Comparison of ENCODE assay signal across 21 cellular contexts in the genomic region with DNA sequence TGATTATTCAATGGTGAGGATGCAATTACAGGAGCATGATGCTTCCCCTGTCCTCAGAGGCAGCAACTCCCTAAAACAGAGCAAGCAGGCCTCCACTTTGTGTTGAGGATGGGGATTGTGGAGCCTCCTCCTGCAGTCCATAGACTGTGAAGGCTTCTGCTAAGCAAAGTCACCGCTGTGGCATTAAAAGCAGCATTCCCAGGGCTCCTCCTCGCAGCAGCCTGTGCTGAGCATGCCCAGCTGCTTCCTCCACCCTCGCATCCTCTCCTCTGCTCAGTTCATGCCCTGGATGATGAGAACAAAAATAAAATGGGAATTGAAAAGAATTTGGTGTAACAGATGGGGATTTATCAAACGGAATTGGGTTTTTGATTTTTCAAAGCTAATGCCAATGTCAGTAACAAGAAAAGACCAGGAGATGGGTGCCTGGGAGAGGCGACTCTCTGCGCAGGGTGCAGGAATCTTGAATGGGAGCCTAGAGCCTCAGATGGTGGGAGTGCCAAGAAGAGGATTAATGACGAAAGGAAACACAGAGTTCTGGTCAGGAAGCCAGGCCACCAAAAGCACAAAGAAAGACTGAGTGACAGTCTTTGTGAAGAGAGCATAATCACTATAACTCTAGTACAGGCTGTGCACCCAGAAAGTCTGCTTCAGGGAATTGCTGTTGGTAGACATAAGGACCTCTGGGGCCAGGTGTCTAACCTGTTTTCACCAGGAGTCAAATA.
DNase-seq lines count a peak whose midpoint lies in the region; ATAC-seq, FAIRE-seq and TF ChIP-seq lines count a peak whose summit lies in the region.
"Had no signal": no experiment of that assay in that cellular context is flagged by ENCODE, and none has a peak within 500 bp of the region (broad histone marks: within the 10 kb centered on the region; RNA-seq: fewer than 3 reads in every experiment).

No MANE protein-coding gene starts in this region.

- TF ChIP-seq EP300 in SK-N-SH (IDR thresholded peaks at IDR 0.05; ENCODE audit: borderline replicate concordance in 1 of 2, low read depth in 1 of 2, low read length in 1 of 2) (no peak), gastroesophageal sphincter (IDR thresholded peaks at IDR 0.05) (no peak)

- H4K8ac ChIP-seq in neuronal stem cell (ENCODE audit: low read depth, low read length) = no peak overlapping the region

- POLR2A ChIA-PET in SK-N-SH (lab: Yijun Ruan, JAX) = no interaction called here

- H3K23ac ChIP-seq in neuronal stem cell (ENCODE audit: low read depth, low read length, poor library complexity) = no peak overlapping the region

- no peak overlapping the region for H4K91ac ChIP-seq in neuronal stem cell (ENCODE audit: low read depth, low read length, poor library complexity)

- H3K4me3 ChIP-seq in SK-N-SH (ENCODE audit: low read depth in 2 of 2, low read length in 1 of 2) (no peak overlapping the region), gastroesophageal sphincter (no peak overlapping the region), neuronal stem cell (ENCODE audit: low read length in 2 of 2) (no peak overlapping the region)
- H3K4me3 ChIP-seq: colonic mucosa, GM12878, HAP-1, transverse colon had no signal

- no peak overlapping the region for H3K14ac ChIP-seq in neuronal stem cell (ENCODE audit: low read length)

- peak overlapping the region; percentile 86 for H3K18ac ChIP-seq in neuronal stem cell (ENCODE audit: low read length)

- H3K79me2 ChIP-seq in SK-N-SH (ENCODE audit: insufficient read depth) = no peaks in the 10 kb centered on the region

- H4K20me1 ChIP-seq in SK-N-SH (ENCODE audit: insufficient read depth) = no peaks in the 10 kb centered on the region

- H2AFZ ChIP-seq in SK-N-SH (ENCODE audit: low read depth) = no peak overlapping the region
- peak overlapping the region; percentile 40 for H2AFZ ChIP-seq in neuronal stem cell (ENCODE audit: low read length)

- WGBS in SK-N-SH (ENCODE audit: low lambda C conversion rate) = 84% methylated on average over 7 of the region's 7 CpGs
- WGBS in gastroesophageal sphincter (ENCODE audit: low coverage in 1 of 2), 2 donors = 0 to 36% methylated on average over 1 to 5 of the region's 7 CpGs
- 100% methylated on average over 1 of the region's 7 CpGs; no CpG with 5 or more reads in 1 of the 2 donors for whole genome bisulfite sequencing in neuronal stem cell (ENCODE audit: extremely low coverage in 2 of 2, insufficient read length in 2 of 2, insufficient replicate concordance in 1 of 2), 2 donors

- no peak for FAIRE-seq in H54 (lab: Jason Lieb, UNC)
- FAIRE-seq: A204.1, GM12878 had no signal

- peak overlapping the region; percentile 55 for H2BK15ac ChIP-seq in neuronal stem cell (ENCODE audit: low read length)

- H3K27me3 ChIP-seq in SK-N-SH (ENCODE audit: insufficient read depth) = no peaks in the 10 kb centered on the region
- H3K27me3 ChIP-seq in gastroesophageal sphincter = no peaks in the 10 kb centered on the region
- no peaks in the 10 kb centered on the region for H3K27me3 ChIP-seq in neuronal stem cell (ENCODE audit: control insufficient read depth in 3 of 3, insufficient read depth in 3 of 3, low read depth in 1 of 3, low read length in 3 of 3)
- H3K27me3 ChIP-seq: colonic mucosa, transverse colon had no signal

- H3K27ac ChIP-seq in SK-N-SH (ENCODE audit: low read depth in 2 of 2, low read length in 1 of 2) (no peak overlapping the region), gastroesophageal sphincter (peak overlapping the region; percentile 74 to 81 (median 77)), neuronal stem cell (replicated peaks; ENCODE audit: low read length) (no peak overlapping the region)
- H3K27ac ChIP-seq: colonic mucosa, epithelial cell of prostate, transverse colon, WERI-Rb-1 had no signal

- no peak overlapping the region for H2BK12ac ChIP-seq in neuronal stem cell (ENCODE audit: low read length)

- no peaks in the 10 kb centered on the region for H3K9me2 ChIP-seq in SK-N-SH

- H3K36me3 ChIP-seq in SK-N-SH (replicated peaks in 1 of 2; ENCODE audit: control insufficient read depth in 1 of 2, insufficient read depth in 2 of 2, low read length in 1 of 2) (no peaks in the 10 kb centered on the region), gastroesophageal sphincter (no peaks in the 10 kb centered on the region), neuronal stem cell (replicated peaks in 1 of 2; ENCODE audit: control insufficient read depth in 2 of 2, insufficient read depth in 2 of 2, low read length in 2 of 2) (no peaks in the 10 kb centered on the region)
- H3K36me3 ChIP-seq: colonic mucosa, HAP-1, transverse colon, WERI-Rb-1 had no signal

- H3K9me3 ChIP-seq in SK-N-SH (no peaks in the 10 kb centered on the region), gastroesophageal sphincter (peaks cover 0 to 15% (median 0%) of the 10 kb centered on the region in 3 donors), neuronal stem cell (replicated peaks in 1 of 2; ENCODE audit: control insufficient read depth in 2 of 2, insufficient read depth in 1 of 2, low read depth in 1 of 2, low read length in 2 of 2) (peaks cover 3 to 5% of the 10 kb centered on the region in 2 donors)
- H3K9me3 ChIP-seq: colonic mucosa, HAP-1, transverse colon had no signal

- H3K4me1 ChIP-seq in SK-N-SH (ENCODE audit: control insufficient read depth in 1 of 2, insufficient read depth in 2 of 2, low read depth in 1 of 2, low read length in 1 of 2) = peaks cover 0 to 6% of the 10 kb centered on the region in 2 experiments; a peak in 2 of 4 replicates
- peaks cover 3 to 26% (median 19%) of the 10 kb centered on the region in 3 donors for H3K4me1 ChIP-seq in gastroesophageal sphincter
- peaks cover 0 to 9% of the 10 kb centered on the region in 2 donors for H3K4me1 ChIP-seq in neuronal stem cell (ENCODE audit: control insufficient read depth in 2 of 2, insufficient read depth in 1 of 2, low read depth in 1 of 2, low read length in 2 of 2)
- H3K4me1 ChIP-seq: colonic mucosa, HAP-1 had no signal

- ATAC-seq in gastroesophageal sphincter = peak; percentile 81
- ATAC-seq: GM12878, Panc1 had no signal

- H2BK120ac ChIP-seq in neuronal stem cell (ENCODE audit: low read depth, low read length) = no peak overlapping the region

- TF ChIP-seq CTCF in SK-N-SH (IDR thresholded peaks at IDR 0.05) = no peak
- TF ChIP-seq CTCF in gastroesophageal sphincter (IDR thresholded peaks at IDR 0.05) = no peak

- peak; percentile 24 for DNase-seq in AG08395 (ENCODE audit: low spot score)
- DNase-seq in SK-N-SH = no peak
- DNase-seq in neuronal stem cell (ENCODE audit: low spot score) = no peak
- DNase-seq in DMS79 (lab: John Stamatoyannopoulos, UW) = no peak
- DNase-seq in EL = no peak
- DNase-seq in H54 (ENCODE audit: insufficient read length, low spot score) = no peak
- no peak for DNase-seq in NOMO-1 treated with dmso at 0.1 percent for 144 hours (lab: John Stamatoyannopoulos, UW; ENCODE audit: unreplicated experiment)
- DNase-seq: activated CD8-positive, alpha-beta memory T cell treated with anti-CD3 and anti-CD28 coated beads for 24 hours; CD8-positive, alpha-beta memory T cell; colonic mucosa; NCI-H2081 treated with DMSO at 0.1 percent for 48 hours; NCI-H69; stimulated activated CD4-positive, alpha-beta T cell treated with anti-CD3 and anti-CD28 coated beads, Interleukin-4, amount 100 ng/mL, for 1 hour; transverse colon; WERI-Rb-1 had no signal

- TF ChIP-seq RAD21 in SK-N-SH (IDR thresholded peaks at IDR 0.05; ENCODE audit: low read length) = no peak

- no peak overlapping the region for H3K4ac ChIP-seq in neuronal stem cell (ENCODE audit: low read length)

- TF ChIP-seq POLR2A in gastroesophageal sphincter (IDR thresholded peaks at IDR 0.05) (no peak), H54 (IDR thresholded peaks at IDR 0.05; ENCODE audit: low read depth, low read length) (no peak)

- H3K9ac ChIP-seq in SK-N-SH (no peak overlapping the region), neuronal stem cell (ENCODE audit: low read depth, low read length, poor library complexity) (no peak overlapping the region)

- peak overlapping the region; percentile 25 for H2AK5ac ChIP-seq in neuronal stem cell (ENCODE audit: low read depth, low read length)

- no peak overlapping the region for H3K4me2 ChIP-seq in SK-N-SH
- H3K4me2 ChIP-seq in neuronal stem cell (ENCODE audit: insufficient read depth, low read length, poor library complexity, severe bottlenecking) = no peak overlapping the region

- H3F3A ChIP-seq in SK-N-SH (replicated peaks; ENCODE audit: insufficient read depth) = no peaks in the 10 kb centered on the region

- no peaks in the 10 kb centered on the region for H3K79me1 ChIP-seq in neuronal stem cell (ENCODE audit: low read depth, low read length)

- CTCF ChIA-PET in SK-N-SH (lab: Yijun Ruan, JAX) = interaction anchor here (1.6 to 2.8 kb wide), 6 partner anchors 10 to 463 kb away, joined by 4 to 17 read pairs (median 5); no protein-coding TSS in a partner anchor

- H2BK5ac ChIP-seq in neuronal stem cell (ENCODE audit: low read length) = no peak overlapping the region

TF ChIP-seq in SK-N-SH, 30 proteins besides CTCF, POLR2A, EP300 and RAD21:
- TF ChIP-seq FOSL2 (IDR thresholded peaks at IDR 0.05; ENCODE audit: borderline replicate concordance, low read depth) (no peak), NRF1 (IDR thresholded peaks at IDR 0.05; ENCODE audit: low read depth, low read length) (peak; percentile 14; the same call in 1 of the 2 replicates), NFIC (IDR thresholded peaks at IDR 0.05; ENCODE audit: borderline replicate concordance) (no peak)

Comparison
In these comparisons a context has a peak if more than half of its experiments do, and no peak if none do; other contexts are left out.
1. H3K27ac ChIP-seq: peak in gastroesophageal sphincter (4 of 4); none in SK-N-SH (0 of 2) and neuronal stem cell (single experiment).